Comparison of ENCODE assay signal across 1 cellular context in genomic region chr2:127643698-127644660, GRCh38.
A peak's percentile ranks its signal among the peaks of the same experiment; 100 is the strongest.
TF ChIP-seq lines count a peak whose summit lies in the region.

No MANE protein-coding gene starts in this region.

TF ChIP-seq in HepG2, 621 proteins besides CTCF, POLR2A, EP300 and RAD21:
- TF ChIP-seq ZNF768 (CRISPR knock-in tag; IDR thresholded peaks at IDR 0.05) (peak; percentile 42; the same call in 1 of the 2 replicates), TBX2 (CRISPR knock-in tag; IDR thresholded peaks at IDR 0.05; ENCODE audit: borderline replicate concordance) (0 out of 2 replicates have a peak, but pooled peaks have one; percentile 22), ZNF564 (CRISPR knock-in tag; IDR thresholded peaks at IDR 0.05) (no peak), ZFP90 (CRISPR knock-in tag; IDR thresholded peaks at IDR 0.05; ENCODE audit: borderline replicate concordance) (no peak), STAG1 (CRISPR knock-in tag; IDR thresholded peaks at IDR 0.05) (0 out of 2 replicates have a peak, but pooled peaks have one; percentile 20), EED (CRISPR knock-in tag; IDR thresholded peaks at IDR 0.05) (0 out of 2 replicates have a peak, but pooled peaks have one; percentile 28), ZNF761 (CRISPR knock-in tag; conservative IDR thresholded peaks at IDR 0.05) (0 out of 2 replicates have a peak, but pooled peaks have one; percentile 35)
- TF ChIP-seq, protein P1, sequence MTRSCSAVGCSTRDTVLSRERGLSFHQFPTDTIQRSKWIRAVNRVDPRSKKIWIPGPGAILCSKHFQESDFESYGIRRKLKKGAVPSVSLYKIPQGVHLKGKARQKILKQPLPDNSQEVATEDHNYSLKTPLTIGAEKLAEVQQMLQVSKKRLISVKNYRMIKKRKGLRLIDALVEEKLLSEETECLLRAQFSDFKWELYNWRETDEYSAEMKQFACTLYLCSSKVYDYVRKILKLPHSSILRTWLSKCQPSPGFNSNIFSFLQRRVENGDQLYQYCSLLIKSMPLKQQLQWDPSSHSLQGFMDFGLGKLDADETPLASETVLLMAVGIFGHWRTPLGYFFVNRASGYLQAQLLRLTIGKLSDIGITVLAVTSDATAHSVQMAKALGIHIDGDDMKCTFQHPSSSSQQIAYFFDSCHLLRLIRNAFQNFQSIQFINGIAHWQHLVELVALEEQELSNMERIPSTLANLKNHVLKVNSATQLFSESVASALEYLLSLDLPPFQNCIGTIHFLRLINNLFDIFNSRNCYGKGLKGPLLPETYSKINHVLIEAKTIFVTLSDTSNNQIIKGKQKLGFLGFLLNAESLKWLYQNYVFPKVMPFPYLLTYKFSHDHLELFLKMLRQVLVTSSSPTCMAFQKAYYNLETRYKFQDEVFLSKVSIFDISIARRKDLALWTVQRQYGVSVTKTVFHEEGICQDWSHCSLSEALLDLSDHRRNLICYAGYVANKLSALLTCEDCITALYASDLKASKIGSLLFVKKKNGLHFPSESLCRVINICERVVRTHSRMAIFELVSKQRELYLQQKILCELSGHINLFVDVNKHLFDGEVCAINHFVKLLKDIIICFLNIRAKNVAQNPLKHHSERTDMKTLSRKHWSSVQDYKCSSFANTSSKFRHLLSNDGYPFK (CRISPR knock-in tag; IDR thresholded peaks at IDR 0.05; ENCODE audit: borderline replicate concordance) = peak; percentile 86
